29 cellular contexts compared by ENCODE assay signal in the genomic region with DNA sequence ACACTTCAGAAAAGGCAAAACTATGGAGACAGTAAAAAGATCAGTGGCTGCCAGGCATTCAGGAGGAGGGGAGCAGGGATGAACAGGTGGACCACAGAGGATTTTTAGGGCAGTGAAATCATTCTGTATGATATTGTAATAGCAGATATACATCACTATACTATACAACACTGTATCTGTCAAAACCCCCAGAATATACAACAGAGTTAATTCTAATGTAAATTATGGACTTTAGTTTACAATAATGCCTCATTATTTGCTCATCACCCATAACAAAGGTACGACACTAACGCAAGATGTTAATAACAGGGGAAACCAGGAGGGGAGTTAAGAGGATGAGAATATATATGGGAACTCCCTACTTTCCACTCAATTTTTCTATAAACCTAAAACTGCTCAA. TPM values are rescaled to one million over a fixed set of nuclear protein-coding genes. Genes with fewer than 3 reads are reported as not detected.
"Had no signal": no experiment of that assay in that cellular context is flagged by ENCODE, and none has a peak within 500 bp of the region (broad histone marks: within the 10 kb centered on the region; RNA-seq: fewer than 3 reads in every experiment).

No MANE protein-coding gene starts in this region.

- H3K9me3 Mint-ChIP-seq: dendritic cell treated with granulocyte-macrophage colony-stimulating factor and Interleukin-4, amounts not matched to agents 40 ng/mL and 50 ng/mL, for 4 days; effector memory CD8-positive, alpha-beta T cell; immature natural killer cell had no signal

- H3K9me3 ChIP-seq: colonic mucosa, esophagus squamous epithelium, gastrocnemius medialis, left lung, lower lobe of right lung had no signal

- H3K36me3 ChIP-seq: colonic mucosa, esophagus squamous epithelium, gastrocnemius medialis, heart right ventricle, left lung, lower lobe of right lung had no signal

- H3K27ac ChIP-seq: colonic mucosa, epithelial cell of prostate, esophagus squamous epithelium, gastrocnemius medialis, heart right ventricle, left lung, lower lobe of right lung had no signal

- H3K4me1 ChIP-seq: esophagus squamous epithelium had no signal

- H3K4me3 Mint-ChIP-seq: dendritic cell treated with granulocyte-macrophage colony-stimulating factor and Interleukin-4, amounts not matched to agents 40 ng/mL and 50 ng/mL, for 4 days; endodermal cell; immature natural killer cell had no signal

- H3K27me3 Mint-ChIP-seq: dendritic cell treated with granulocyte-macrophage colony-stimulating factor and Interleukin-4, amounts not matched to agents 40 ng/mL and 50 ng/mL, for 4 days; effector memory CD8-positive, alpha-beta T cell; naive thymus-derived CD4-positive, alpha-beta T cell had no signal

- DNase-seq: colonic mucosa; cortex of kidney; effector CD8-positive, alpha-beta T cell; effector memory CD8-positive, alpha-beta T cell; esophagus squamous epithelium; foreskin fibroblast; foreskin melanocyte; gastrocnemius medialis; glutamatergic neuron; head of caudate nucleus; heart right ventricle; hippocampal formation; immature natural killer cell; islet precursor cell; kidney; kidney glomerular epithelial cell; left colon; left lung; left ventricle myocardium superior; lower lobe of right lung; midbrain; naive thymus-derived CD4-positive, alpha-beta T cell had no signal

- H3K27ac Mint-ChIP-seq: dendritic cell treated with granulocyte-macrophage colony-stimulating factor and Interleukin-4, amounts not matched to agents 40 ng/mL and 50 ng/mL, for 4 days; endodermal cell; immature natural killer cell had no signal

- ATAC-seq: effector memory CD8-positive, alpha-beta T cell; esophagus mucosa; gastrocnemius medialis; heart right ventricle; left colon; left lung; lower lobe of right lung; naive thymus-derived CD4-positive, alpha-beta T cell had no signal

- H3K36me3 Mint-ChIP-seq: immature natural killer cell had no signal

- H3K27me3 ChIP-seq: colonic mucosa, esophagus squamous epithelium, gastrocnemius medialis, heart right ventricle, left lung had no signal

- H3K4me3 ChIP-seq: colonic mucosa, esophagus squamous epithelium, gastrocnemius medialis, heart right ventricle, left lung, lower lobe of right lung had no signal

RNA-seq across cellular contexts. Expression of a gene that starts 59.3 kb away (rescaled TPM):
- total RNA-seq: glomerular endothelial cell, heart right ventricle, left ventricle myocardium superior, lower leg skin, lower lobe of right lung, mesenteric fat pad had no signal
- polyA plus RNA-seq: heart right ventricle; naive thymus-derived CD4-positive, alpha-beta T cell had no signal
